Comparison of ENCODE assay signal across 8 cellular contexts in genomic region chr19:5967571-5967970, GRCh38. TPM values are rescaled to one million over a fixed set of nuclear protein-coding genes. Genes with fewer than 3 reads are reported as not detected.
A peak's percentile ranks its signal among the peaks of the same experiment; 100 is the strongest.
DNase-seq lines count a peak whose midpoint lies in the region; ATAC-seq and TF ChIP-seq lines count a peak whose summit lies in the region.
"Had no signal": no experiment of that assay in that cellular context is flagged by ENCODE, and none has a peak within 500 bp of the region (broad histone marks: within the 10 kb centered on the region; RNA-seq: fewer than 3 reads in every experiment).

No MANE protein-coding gene starts in this region.

- no peaks in the 10 kb centered on the region for H3K27me3 ChIP-seq in HCT116 (ENCODE audit: insufficient read depth, low read length)

- DNase-seq in HCT116 (ENCODE audit: low read depth, low spot score) (no peak), immature natural killer cell (no peak), NCI-H82 treated with DMSO at 0.1 percent for 48 hours (lab: John Stamatoyannopoulos, UW; ENCODE audit: unreplicated experiment) (no peak), NCI-H1105 treated with DMSO at 0.1 percent for 48 hours (lab: John Stamatoyannopoulos, UW) (no peak), Calu3 (no peak)
- DNase-seq in stimulated activated effector memory CD8-positive, alpha-beta T cell treated with anti-CD3 and anti-CD28 coated beads, Interleukin-12 subunit alpha, Interleukin-12 subunit beta, amount 100 ng/mL, for 72 hours (ENCODE audit: low spot score in 2 of 2), result no peak

- H3K36me3 ChIP-seq in HCT116 (ENCODE audit: control insufficient read depth in 1 of 2, insufficient read depth in 2 of 2, low read length in 2 of 2), result peaks cover 3 to 7% of the 10 kb centered on the region in 2 experiments; a peak in 2 of 4 replicates

- H3K9me3 Mint-ChIP-seq in immature natural killer cell, result no peaks in the 10 kb centered on the region
- H3K9me3 Mint-ChIP-seq in stimulated activated effector memory CD8-positive, alpha-beta T cell treated with anti-CD3 and anti-CD28 coated beads, Interleukin-12 subunit alpha, Interleukin-12 subunit beta, amount 100 ng/mL, for 72 hours, result no peaks in the 10 kb centered on the region
- H3K9me3 Mint-ChIP-seq in Calu3 (ENCODE audit: low read depth, unreplicated experiment), result no peaks in the 10 kb centered on the region

- no peak overlapping the region for H3K9ac ChIP-seq in HCT116 (ENCODE audit: low read length)

- CTCF ChIA-PET in HCT116 (lab: Charles Lee) (interaction anchor here (0.6 to 2.1 kb wide), 15 partner anchors 8 to 163 kb away, joined by 3 to 21 read pairs (median 6); partner anchors contain the start of genes NDUFA11 and RANBP3), Calu3 (lab: Charles Lee) (interaction anchor here (1.1 to 1.9 kb wide), 5 partner anchors 11 to 164 kb away, joined by 3 to 7 read pairs (median 4); partner anchors contain the start of gene VMAC)

- no peak for ATAC-seq in HCT116
- no peak for ATAC-seq in stimulated activated effector memory CD8-positive, alpha-beta T cell treated with anti-CD3 and anti-CD28 coated beads, Interleukin-12 subunit alpha, Interleukin-12 subunit beta, amount 100 ng/mL, for 72 hours

- BruUV-seq in HCT116 (replicated peaks; lab: Mats Ljungman, UMichigan), result no TSS peak
- BruUV-seq in Calu3 (replicated peaks; lab: Mats Ljungman, UMichigan), result no TSS peak

- no peak overlapping the region; the same call in 1 of the 2 replicates for H3K27ac ChIP-seq in HCT116 (ENCODE audit: low read depth, low read length)
- peak overlapping the region; percentile 71 for H3K27ac ChIP-seq in VCaP
- H3K27ac ChIP-seq: PC-9 had no signal

- no peaks in the 10 kb centered on the region for H3K9me3 ChIP-seq in HCT116 (ENCODE audit: control insufficient read depth in 1 of 2, insufficient read depth in 1 of 2, low read depth in 1 of 2, low read length in 2 of 2)

- H2AFZ ChIP-seq in HCT116 (ENCODE audit: low read depth, low read length, poor library complexity, severe bottlenecking), result no peak overlapping the region
- H2AFZ ChIP-seq: PC-9 had no signal

- no peak for TF ChIP-seq CTCF in HCT116 (IDR thresholded peaks at IDR 0.05 in 2 of 3, conservative IDR thresholded peaks at IDR 0.05 in 1 of 3; ENCODE audit: borderline replicate concordance in 1 of 3, insufficient read depth in 1 of 3, low read depth in 2 of 3, low read length in 2 of 3)
- TF ChIP-seq CTCF in VCaP (conservative IDR thresholded peaks at IDR 0.05), result no peak
- no peak for TF ChIP-seq CTCF in Calu3 (IDR thresholded peaks at IDR 0.05; ENCODE audit: unreplicated experiment)

- no peak overlapping the region for H3K4me3 ChIP-seq in HCT116 (replicated peaks in 1 of 2; ENCODE audit: low read depth in 1 of 2, low read length in 2 of 2)
- H3K4me3 ChIP-seq: PC-9 had no signal

- H3K27me3 Mint-ChIP-seq in immature natural killer cell (ENCODE audit: low read depth in 3 of 3), result no peaks in the 10 kb centered on the region
- H3K27me3 Mint-ChIP-seq in Calu3 (ENCODE audit: unreplicated experiment), result no peaks in the 10 kb centered on the region

- H4K20me1 ChIP-seq in HCT116 (ENCODE audit: insufficient read depth), result peaks cover 5% of the 10 kb centered on the region; the same call in 1 of the 2 replicates

- peaks cover 100% of the 10 kb centered on the region for H3K79me2 ChIP-seq in HCT116 (ENCODE audit: insufficient read depth, low read length)

- POLR2A ChIA-PET in HCT116 (lab: Charles Lee), result interaction anchor here (1.1 kb wide), 1 partner anchor 10 kb away, joined by 3 read pairs; the partner anchor contains the start of gene RANBP3

- H3K4me1 ChIP-seq in HCT116 (ENCODE audit: control insufficient read depth in 1 of 2, insufficient read depth in 2 of 2, low read length in 2 of 2), result peaks cover 0 to 12% of the 10 kb centered on the region in 2 experiments; a peak in 2 of 4 replicates

- H3K27ac Mint-ChIP-seq in immature natural killer cell, result peak overlapping the region in 4 of 6 donors; percentile 3 to 87 (median 76)
- H3K27ac Mint-ChIP-seq in stimulated activated effector memory CD8-positive, alpha-beta T cell treated with anti-CD3 and anti-CD28 coated beads, Interleukin-12 subunit alpha, Interleukin-12 subunit beta, amount 100 ng/mL, for 72 hours, result peak overlapping the region; percentile 79
- no peak overlapping the region for H3K27ac Mint-ChIP-seq in Calu3 (ENCODE audit: unreplicated experiment)

- TF ChIP-seq RAD21 in HCT116 (IDR thresholded peaks at IDR 0.05; ENCODE audit: low read depth), result no peak

- intact Hi-C loops in HCT116 (cut with micrococcal nuclease) (loop anchor here (5.0 kb wide), 1 partner anchor 155 kb away; no protein-coding TSS in a partner anchor), Calu3 (cut with micrococcal nuclease; ENCODE audit: unreplicated experiment) (no loop called here)

- RAD21 ChIA-PET in HCT116 (lab: Charles Lee; ENCODE audit: low non-redundant PET in 1 of 2, low total read pairs in 2 of 2, uncharacterized antibody in 2 of 2, unreplicated experiment in 2 of 2), result interaction anchor here in 1 of 2 experiments (1.0 kb wide), 1 partner anchor 55 kb away, joined by 3 read pairs; no protein-coding TSS in a partner anchor

- H3K4me2 ChIP-seq in HCT116 (ENCODE audit: low read length), result 0 out of 2 replicates have a peak overlapping the region, but pooled peaks have one; percentile 13
- H3K4me2 ChIP-seq: PC-9 had no signal

- no peak for TF ChIP-seq POLR2A in HCT116 (IDR thresholded peaks at IDR 0.05; ENCODE audit: borderline replicate concordance, extremely low read depth, insufficient read depth, insufficient read length)

- peaks cover 70 to 93% of the 10 kb centered on the region in 2 donors for H3K4me1 Mint-ChIP-seq in immature natural killer cell
- peaks cover 69% of the 10 kb centered on the region for H3K4me1 Mint-ChIP-seq in stimulated activated effector memory CD8-positive, alpha-beta T cell treated with anti-CD3 and anti-CD28 coated beads, Interleukin-12 subunit alpha, Interleukin-12 subunit beta, amount 100 ng/mL, for 72 hours
- H3K4me1 Mint-ChIP-seq in Calu3 (ENCODE audit: low read depth, unreplicated experiment), result peaks cover 20% of the 10 kb centered on the region

- no peaks in the 10 kb centered on the region for H3K9me2 ChIP-seq in HCT116 (ENCODE audit: insufficient read depth)

- H3K4me3 Mint-ChIP-seq in immature natural killer cell, result no peak overlapping the region
- H3K4me3 Mint-ChIP-seq in stimulated activated effector memory CD8-positive, alpha-beta T cell treated with anti-CD3 and anti-CD28 coated beads, Interleukin-12 subunit alpha, Interleukin-12 subunit beta, amount 100 ng/mL, for 72 hours, result peak overlapping the region; percentile 6
- H3K4me3 Mint-ChIP-seq in Calu3 (ENCODE audit: low read depth, unreplicated experiment), result no peak overlapping the region

- H3K36me3 Mint-ChIP-seq in immature natural killer cell (peaks cover 0 to 4% (median 0%) of the 10 kb centered on the region in 3 donors), Calu3 (ENCODE audit: insufficient read depth, unreplicated experiment) (peaks cover 16% of the 10 kb centered on the region)
- peaks cover 34% of the 10 kb centered on the region for H3K36me3 Mint-ChIP-seq in stimulated activated effector memory CD8-positive, alpha-beta T cell treated with anti-CD3 and anti-CD28 coated beads, Interleukin-12 subunit alpha, Interleukin-12 subunit beta, amount 100 ng/mL, for 72 hours

TF ChIP-seq in HCT116, 20 proteins besides CTCF, POLR2A, EP300 and RAD21 (continues in another document):
- TF ChIP-seq POLR2AphosphoS5 (IDR thresholded peaks at IDR 0.05; ENCODE audit: low read depth, low read length) (no peak), TCF7L2 (IDR thresholded peaks at IDR 0.05; ENCODE audit: borderline replicate concordance, extremely low read depth, insufficient read depth, insufficient read length) (no peak), SP1 (IDR thresholded peaks at IDR 0.05; ENCODE audit: low read depth) (no peak), SRF (IDR thresholded peaks at IDR 0.05; ENCODE audit: low read depth) (no peak), ZNF274 (IDR thresholded peaks at IDR 0.05; ENCODE audit: low read depth, low read length) (no peak), JUND (IDR thresholded peaks at IDR 0.05) (no peak), FOSL1 (IDR thresholded peaks at IDR 0.05; ENCODE audit: low read depth) (no peak), REST (IDR thresholded peaks at IDR 0.05; ENCODE audit: low read depth) (no peak), CBX3 (IDR thresholded peaks at IDR 0.05; ENCODE audit: low read depth) (no peak)
- TF ChIP-seq, protein P1, sequence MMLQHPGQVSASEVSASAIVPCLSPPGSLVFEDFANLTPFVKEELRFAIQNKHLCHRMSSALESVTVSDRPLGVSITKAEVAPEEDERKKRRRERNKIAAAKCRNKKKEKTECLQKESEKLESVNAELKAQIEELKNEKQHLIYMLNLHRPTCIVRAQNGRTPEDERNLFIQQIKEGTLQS (IDR thresholded peaks at IDR 0.05), result no peak

RNA-seq across cellular contexts. Expression of gene RANBP3, which starts 10.4 kb away (rescaled TPM):
- total RNA-seq in HCT116 (2021; ENCODE audit: unreplicated experiment) (62.4 TPM), Calu3 (2022) (57.0 and 58.4 TPM in 2 replicates)
- polyA plus RNA-seq in HCT116 (2012), result 54.7 and 77.9 TPM in 2 replicates
- polyA plus RNA-seq in immature natural killer cell, result 10 to 100 TPM in 1 of 3 donors, 1 to 10 TPM in 2; 3.2 to 14.5 (median 4.4) TPM

RNA-seq across cellular contexts. Expression of gene CAPS, which starts 53.5 kb away (rescaled TPM):
- total RNA-seq in HCT116 (2021; ENCODE audit: unreplicated experiment) (2.5 TPM), Calu3 (2022) (39.9 and 45.7 TPM in 2 replicates)
- polyA plus RNA-seq in HCT116 (2012), result 1.5 and 1.7 TPM in 2 replicates
- 1 to 10 TPM in 2 of 3 donors, under 1 TPM in 1; 0.32 to 4.1 (median 2.2) TPM for polyA plus RNA-seq in immature natural killer cell

Comparison
In these comparisons a context has a peak if more than half of its experiments do, and no peak if none do; other contexts are left out.
1. RNA of gene CAPS, which starts 53.5 kb away (total RNA-seq): 39.9 to 45.7 TPM in Calu3; 2.5 TPM in HCT116 (single experiment); every median in the first group is over 10 times any median in the second.